Comparison of ENCODE assay signal across 19 cellular contexts in genomic region chr10:114061794-114062193, GRCh38.
"Had no signal": no experiment of that assay in that cellular context is flagged by ENCODE, and none has a peak within 500 bp of the region (broad histone marks: within the 10 kb centered on the region; RNA-seq: fewer than 3 reads in every experiment).

No MANE protein-coding gene starts in this region.

- H3K27ac ChIP-seq: body of pancreas, cardiac muscle cell, prostate gland, spleen, WERI-Rb-1 had no signal

- DNase-seq: activated CD4-positive, alpha-beta T cell treated with anti-CD3 and anti-CD28 coated beads, Interleukin-2, amount 10 ng/mL, durations not matched to agents 7 days and 5 days; activated CD4-positive, CD25-positive, alpha-beta regulatory T cell treated with anti-CD3 and anti-CD28 coated beads, Interleukin-2, amount 50 U/mL, for 72 hours; activated CD8-positive, alpha-beta T cell treated with anti-CD3 and anti-CD28 coated beads, Interleukin-2, amount 10 ng/mL, durations not matched to agents 7 days and 5 days; activated gamma-delta T cell treated with Interleukin-2 at 50 U/mL for 16 hours; activated T-cell treated with anti-CD3 and anti-CD28 coated beads, Interleukin-2, amount 50 U/mL, for 1 hour; anterior cingulate cortex; body of pancreas; effector CD4-positive, alpha-beta T cell; erythroblast; foreskin fibroblast; heart right ventricle; kidney; natural killer cell; spleen; stimulated activated CD4-positive, alpha-beta T cell treated with anti-CD3 and anti-CD28 coated beads, Interleukin-4, amount 100 ng/mL, for 24 hours; stimulated activated naive CD4-positive, alpha-beta T cell treated with Interleukin-2 at 50 U/mL for 16 hours; WERI-Rb-1 had no signal
